ENCODE assay signal across 16 cellular contexts in genomic region chr2:214127178-214127970, GRCh38.
DNase-seq lines count a peak whose midpoint lies in the region; ATAC-seq and TF ChIP-seq lines count a peak whose summit lies in the region.
"Had no signal": no experiment of that assay in that cellular context is flagged by ENCODE, and none has a peak within 500 bp of the region (broad histone marks: within the 10 kb centered on the region; RNA-seq: fewer than 3 reads in every experiment).

No MANE protein-coding gene starts in this region.

- ATAC-seq in HG03469 (IDR thresholded peaks at IDR 0.05; ENCODE audit: unreplicated experiment), result no peak
- ATAC-seq: activated CD4-positive, CD25-positive, alpha-beta regulatory T cell treated with anti-CD3 and anti-CD28 coated beads, Interleukin-2, amount 50 U/mL, for 24 hours had no signal

- no peaks in the 10 kb centered on the region for H3K27me3 ChIP-seq in breast epithelium
- no peaks in the 10 kb centered on the region for H3K27me3 ChIP-seq in tibial nerve
- H3K27me3 ChIP-seq: stomach had no signal

- CTCF ChIA-PET in MCF 10A (lab: Yijun Ruan, JAX), result interaction anchor here (0.5 to 0.6 kb wide), 2 partner anchors 9 to 1744 kb away, joined by 3 read pairs; no protein-coding TSS in a partner anchor

- DNase-seq in MCF 10A (ENCODE audit: unreplicated experiment), result peak; percentile 91
- DNase-seq in breast epithelium (ENCODE audit: low spot score in 2 of 2), result no peak
- peak; percentile 62 for DNase-seq in astrocyte of the hippocampus (ENCODE audit: low read depth, low spot score)
- peak; percentile 80 for DNase-seq in iPS DF 19.7 (ENCODE audit: low read depth, low spot score)
- peak; percentile 21 to 41 for DNase-seq in tibial nerve (ENCODE audit: low spot score in 2 of 2)
- no peak for DNase-seq in NOMO-1 treated with DMSO at 0.1 percent for 48 hours (lab: John Stamatoyannopoulos, UW; ENCODE audit: unreplicated experiment)
- no peak for DNase-seq in T-helper 2 cell
- DNase-seq: dermis blood vessel endothelial cell; immature natural killer cell; NCI-H2081 treated with DMSO at 0.1 percent for 48 hours; stimulated activated CD4-positive, alpha-beta T cell treated with anti-CD3 and anti-CD28 coated beads, Interleukin-4, amount 100 ng/mL, for 1 hour; stomach had no signal

- no peak overlapping the region for H3K27ac ChIP-seq in breast epithelium
- no peak overlapping the region for H3K27ac ChIP-seq in tibial nerve
- H3K27ac ChIP-seq: stomach had no signal

- H3K27me3 Mint-ChIP-seq in MCF 10A (ENCODE audit: insufficient read depth, unreplicated experiment), result no peaks in the 10 kb centered on the region
- H3K27me3 Mint-ChIP-seq: IgD-negative memory B cell had no signal

- H3K27ac Mint-ChIP-seq in MCF 10A (ENCODE audit: low read depth, unreplicated experiment), result peak overlapping the region; percentile 90
- H3K27ac Mint-ChIP-seq: IgD-negative memory B cell, immature natural killer cell had no signal

- no peak for TF ChIP-seq EP300 in tibial nerve (IDR thresholded peaks at IDR 0.05)

- peaks cover 9% of the 10 kb centered on the region for H3K9me3 Mint-ChIP-seq in MCF 10A (ENCODE audit: unreplicated experiment)
- H3K9me3 Mint-ChIP-seq: neural crest cell had no signal

- no peaks in the 10 kb centered on the region for H3K36me3 ChIP-seq in breast epithelium
- H3K36me3 ChIP-seq in tibial nerve, result no peaks in the 10 kb centered on the region
- H3K36me3 ChIP-seq: stomach had no signal

- POLR2A ChIA-PET in MCF 10A (lab: Yijun Ruan, JAX), result interaction anchor here (0.5 to 1.3 kb wide), 5 partner anchors 11 to 502 kb away, joined by 3 to 4 read pairs (median 3); no protein-coding TSS in a partner anchor

- intact Hi-C loops in MCF 10A (cut with micrococcal nuclease), result no loop called here
- intact Hi-C loops in breast epithelium (cut with DNase I; ENCODE audit: low total_unique reads), result no loop called here

- H3K4me3 Mint-ChIP-seq in MCF 10A (ENCODE audit: unreplicated experiment), result peak overlapping the region; percentile 30
- H3K4me3 Mint-ChIP-seq: IgD-negative memory B cell, immature natural killer cell, neural crest cell had no signal

- H3K9me3 ChIP-seq in breast epithelium (no peaks in the 10 kb centered on the region), tibial nerve (no peaks in the 10 kb centered on the region)
- H3K9me3 ChIP-seq: stomach had no signal

- no peak for TF ChIP-seq POLR2A in breast epithelium (IDR thresholded peaks at IDR 0.05)
- TF ChIP-seq POLR2A in tibial nerve (IDR thresholded peaks at IDR 0.05), result no peak

- BruUV-seq in MCF 10A (replicated peaks; lab: Mats Ljungman, UMichigan), result no TSS peak

- WGBS in tibial nerve, 2 donors, result 33 to 45% methylated on average over 1 of the region's 1 CpG

- peaks cover 30% of the 10 kb centered on the region for H3K4me1 Mint-ChIP-seq in MCF 10A (ENCODE audit: insufficient read depth, unreplicated experiment)
- H3K4me1 Mint-ChIP-seq: IgD-negative memory B cell, immature natural killer cell had no signal

- H3K4me1 ChIP-seq in breast epithelium, result no peaks in the 10 kb centered on the region
- H3K4me1 ChIP-seq in tibial nerve, result peaks cover 0 to 7% (median 0%) of the 10 kb centered on the region in 4 donors
- H3K4me1 ChIP-seq: stomach had no signal

- H3K36me3 Mint-ChIP-seq in MCF 10A (ENCODE audit: insufficient read depth, unreplicated experiment), result no peaks in the 10 kb centered on the region
- H3K36me3 Mint-ChIP-seq: IgD-negative memory B cell had no signal

- H3K4me3 ChIP-seq in breast epithelium, result no peak overlapping the region
- no peak overlapping the region for H3K4me3 ChIP-seq in tibial nerve
- H3K4me3 ChIP-seq: stomach had no signal

- TF ChIP-seq CTCF in MCF 10A (IDR thresholded peaks at IDR 0.05; ENCODE audit: unreplicated experiment) (no peak), breast epithelium (IDR thresholded peaks at IDR 0.05) (no peak), tibial nerve (IDR thresholded peaks at IDR 0.05) (no peak)

Comparison
In these comparisons a context has a peak if more than half of its experiments do, and no peak if none do; other contexts are left out.
1. DNase-seq: peak in MCF 10A (single experiment), astrocyte of the hippocampus (single experiment), iPS DF 19.7 (single experiment) and tibial nerve (2 of 2); none in breast epithelium (0 of 2), NOMO-1 treated with DMSO at 0.1 percent for 48 hours (single experiment) and T-helper 2 cell (0 of 5).